ENCODE assay signal across 8 cellular contexts in genomic region chr9:40584039-40584438, GRCh38.
A peak's percentile ranks its signal among the peaks of the same experiment; 100 is the strongest.
DNase-seq lines count a peak whose midpoint lies in the region; ATAC-seq, FAIRE-seq and TF ChIP-seq lines count a peak whose summit lies in the region.
"Not testable (repeated sequence)": the region's sequence is repeated elsewhere in the genome, so short reads cannot be mapped to it uniquely, and the experiment has no call there.

No MANE protein-coding gene starts in this region.

- H3K23ac ChIP-seq in H9 (ENCODE audit: insufficient read length, low read depth, low read length): not testable (repeated sequence)

- not testable (repeated sequence) for H3K4ac ChIP-seq in H9 (ENCODE audit: low read depth, low read length)

- not testable (repeated sequence) for H2BK15ac ChIP-seq in H9 (ENCODE audit: low read depth, low read length)

- not testable (repeated sequence) for H3K36me3 Mint-ChIP-seq in H9 (ENCODE audit: insufficient read depth in 1 of 3, low read depth in 3 of 3); activated CD4-positive, alpha-beta memory T cell treated with anti-CD3 and anti-CD28 coated beads for 36 hours; nephron (ENCODE audit: low read depth); type B pancreatic cell

- not testable (repeated sequence) for FAIRE-seq in kidney (lab: Jason Lieb, UNC)

- CTCF ChIA-PET in activated CD4-positive, alpha-beta memory T cell treated with anti-CD3 and anti-CD28 coated beads for 36 hours (lab: Charles Lee): not testable (repeated sequence)

- H3K4me3 ChIP-seq in choroid plexus epithelial cell (ENCODE audit: low read depth, low read length): peak overlapping the region; percentile 30
- H3K4me3 ChIP-seq in kidney (ENCODE audit: low read length in 2 of 2); psoas muscle: not testable (repeated sequence)

- not testable (repeated sequence) for H2BK120ac ChIP-seq in H9 (ENCODE audit: low read depth, low read length, poor library complexity, severe bottlenecking)

- not testable (repeated sequence) for H2BK20ac ChIP-seq in H9 (ENCODE audit: low read depth, low read length, poor library complexity, severe bottlenecking)

- H4K5ac ChIP-seq in H9 (ENCODE audit: insufficient read length, low read depth, low read length): not testable (repeated sequence)

- not testable (repeated sequence) for DNase-seq in H9; choroid plexus epithelial cell (ENCODE audit: low read depth)
- DNase-seq in activated CD4-positive, alpha-beta memory T cell treated with anti-CD3 and anti-CD28 coated beads for 36 hours: peak; percentile 16
- DNase-seq in activated gamma-delta T cell treated with Interleukin-2 at 50 U/mL for 16 hours (peak; percentile 2), kidney (peak; percentile 43), psoas muscle (peak; percentile 15 to 58), type B pancreatic cell (ENCODE audit: extremely low spot score, unreplicated experiment) (peak; percentile 64)

- not testable (repeated sequence) for H3K9me3 Mint-ChIP-seq in H9; activated CD4-positive, alpha-beta memory T cell treated with anti-CD3 and anti-CD28 coated beads for 36 hours; nephron; type B pancreatic cell

- not testable (repeated sequence) for H3K4me1 Mint-ChIP-seq in H9; activated CD4-positive, alpha-beta memory T cell treated with anti-CD3 and anti-CD28 coated beads for 36 hours (ENCODE audit: low read depth); nephron; type B pancreatic cell (ENCODE audit: unreplicated experiment)

- not testable (repeated sequence) for H3K27ac ChIP-seq in H9 (ENCODE audit: insufficient read length, low read depth, low read length); kidney (ENCODE audit: low read depth in 2 of 2, low read length in 2 of 2); psoas muscle

- H2AK5ac ChIP-seq in H9 (ENCODE audit: insufficient read length, low read length): not testable (repeated sequence)

- not testable (repeated sequence) for H4K8ac ChIP-seq in H9 (replicated peaks; ENCODE audit: insufficient read length, low read depth, low read length)

- not testable (repeated sequence) for H4K91ac ChIP-seq in H9 (ENCODE audit: insufficient read length, low read depth, low read length)

- H3K14ac ChIP-seq in H9 (ENCODE audit: insufficient read depth, low read length): not testable (repeated sequence)

- H3K4me1 ChIP-seq in H9 (ENCODE audit: insufficient read depth, low read length); kidney (ENCODE audit: control insufficient read depth in 1 of 2, insufficient read depth in 1 of 2, low read depth in 1 of 2, low read length in 2 of 2); psoas muscle: not testable (repeated sequence)

- not testable (repeated sequence) for H3K9me3 ChIP-seq in H9 (ENCODE audit: control insufficient read depth, low read depth, low read length); kidney (ENCODE audit: control insufficient read depth in 1 of 2, low read length in 2 of 2); psoas muscle

- H2BK5ac ChIP-seq in H9 (ENCODE audit: insufficient read length, low read length): not testable (repeated sequence)

- H3K27me3 Mint-ChIP-seq in H9 (ENCODE audit: low read depth); activated CD4-positive, alpha-beta memory T cell treated with anti-CD3 and anti-CD28 coated beads for 36 hours; nephron (ENCODE audit: low read depth); type B pancreatic cell: not testable (repeated sequence)

- not testable (repeated sequence) for H3K27me3 ChIP-seq in H9 (ENCODE audit: insufficient read depth, low read length); psoas muscle (ENCODE audit: insufficient read depth in 3 of 3, low read length in 2 of 3)

- H3K27ac Mint-ChIP-seq in H9; activated CD4-positive, alpha-beta memory T cell treated with anti-CD3 and anti-CD28 coated beads for 36 hours; nephron; type B pancreatic cell: not testable (repeated sequence)

- ATAC-seq in psoas muscle: not testable (repeated sequence)

- not testable (repeated sequence) for H3K56ac ChIP-seq in H9 (ENCODE audit: insufficient read length, low read depth, low read length)

- not testable (repeated sequence) for H3K79me1 ChIP-seq in H9 (ENCODE audit: insufficient read depth, low read depth, low read length, poor library complexity, severe bottlenecking)

- not testable (repeated sequence) for H3K79me2 ChIP-seq in H9 (ENCODE audit: insufficient read depth, low read length)

- H3T11ph ChIP-seq in H9 (ENCODE audit: low read length): not testable (repeated sequence)

- WGBS in H9 (ENCODE audit: extremely low coverage, insufficient read length, low lambda C conversion rate): no CpG with 5 or more reads among the region's 67 CpGs
- WGBS in psoas muscle, 3 donors: 40 to 81% (median 75%) methylated on average over 2 to 10 of the region's 67 CpGs

- H3K4me2 ChIP-seq in H9 (ENCODE audit: insufficient read depth, insufficient read length, low read length): not testable (repeated sequence)

- H2AFZ ChIP-seq in H9 (ENCODE audit: low read length): not testable (repeated sequence)

- not testable (repeated sequence) for H2BK12ac ChIP-seq in H9 (ENCODE audit: insufficient read length, low read depth, low read length)

- not testable (repeated sequence) for H3K23me2 ChIP-seq in H9 (ENCODE audit: insufficient read length, low read depth, low read length, poor library complexity, severe bottlenecking)

- H3K4me3 Mint-ChIP-seq in H9 (peak overlapping the region; percentile 57 to 71), nephron (peak overlapping the region; percentile 59 to 67 (median 59)), type B pancreatic cell (peak overlapping the region; percentile 70)
- H3K4me3 Mint-ChIP-seq in activated CD4-positive, alpha-beta memory T cell treated with anti-CD3 and anti-CD28 coated beads for 36 hours: peak overlapping the region; percentile 26

- not testable (repeated sequence) for H4K20me1 ChIP-seq in H9 (ENCODE audit: control insufficient read depth, insufficient read depth, insufficient read length)

- H3K18ac ChIP-seq in H9 (ENCODE audit: insufficient read length, low read depth, low read length): not testable (repeated sequence)

- H3K9ac ChIP-seq in H9 (ENCODE audit: extremely low read depth, insufficient read length, low read length); kidney (ENCODE audit: low read length in 2 of 2): not testable (repeated sequence)

- POLR2A ChIA-PET in activated CD4-positive, alpha-beta memory T cell treated with anti-CD3 and anti-CD28 coated beads for 36 hours (lab: Charles Lee): not testable (repeated sequence)

- not testable (repeated sequence) for TF ChIP-seq CTCF in H9 (conservative IDR thresholded peaks at IDR 0.05); choroid plexus epithelial cell (conservative IDR thresholded peaks at IDR 0.05; ENCODE audit: low read depth, low read length); kidney (IDR thresholded peaks at IDR 0.05; ENCODE audit: borderline replicate concordance, extremely low read depth, insufficient read depth); nephron (IDR thresholded peaks at IDR 0.05; ENCODE audit: unreplicated experiment in 3 of 3); psoas muscle (IDR thresholded peaks at IDR 0.05); type B pancreatic cell (conservative IDR thresholded peaks at IDR 0.05)

- not testable (repeated sequence) for H3K36me3 ChIP-seq in kidney (ENCODE audit: control insufficient read depth in 1 of 2, insufficient read depth in 2 of 2, low read length in 2 of 2); psoas muscle (ENCODE audit: insufficient read depth in 1 of 2, low read depth in 1 of 2)

- intact Hi-C loops in activated CD4-positive, alpha-beta memory T cell treated with anti-CD3 and anti-CD28 coated beads for 36 hours (cut with micrococcal nuclease); kidney (cut with DNase I); psoas muscle (cut with DNase I): not testable (repeated sequence)
